ENCODE assay signal across 15 cellular contexts in genomic region chr19:43207174-43207573, GRCh38. TPM values are rescaled to one million over a fixed set of nuclear protein-coding genes. Genes with fewer than 3 reads are reported as not detected.
DNase-seq lines count a peak whose midpoint lies in the region; ATAC-seq and TF ChIP-seq lines count a peak whose summit lies in the region.
"Not testable (repeated sequence)": the region's sequence is repeated elsewhere in the genome, so short reads cannot be mapped to it uniquely, and the experiment has no call there.
"Had no signal": no experiment of that assay in that cellular context is flagged by ENCODE, and none has a peak within 500 bp of the region (broad histone marks: within the 10 kb centered on the region; RNA-seq: fewer than 3 reads in every experiment).

No MANE protein-coding gene starts in this region.

- not testable (repeated sequence) for H3K9me3 Mint-ChIP-seq in Calu3 (ENCODE audit: low read depth, unreplicated experiment); WTC11

- intact Hi-C loops in Calu3 (cut with micrococcal nuclease; ENCODE audit: unreplicated experiment) (loop anchor here (10.0 kb wide), 1 partner anchor 218 kb away; no protein-coding TSS in a partner anchor), HCT116 (cut with micrococcal nuclease) (loop anchor here (5.0 kb wide), 1 partner anchor 105 kb away; no protein-coding TSS in a partner anchor)
- intact Hi-C loops in mucosa of descending colon (cut with DNase I, micrococcal nuclease); transverse colon (cut with DNase I; ENCODE audit: low total_unique reads): not testable (repeated sequence)

- H3K4me1 ChIP-seq in HCT116 (ENCODE audit: control insufficient read depth in 1 of 2, insufficient read depth in 2 of 2, low read length in 2 of 2); OCI-LY1 (ENCODE audit: insufficient read depth, low read length, severe bottlenecking); mucosa of descending colon (ENCODE audit: low read depth); transverse colon: not testable (repeated sequence)

- H3K27ac ChIP-seq in HCT116 (ENCODE audit: low read depth, low read length); OCI-LY1 (ENCODE audit: low read depth, low read length, poor library complexity, severe bottlenecking); brain microvascular endothelial cell; transverse colon: not testable (repeated sequence)

- in situ Hi-C loops in brain microvascular endothelial cell (cut with HindIII; ENCODE audit: low pct_ligation_motif_present, low sequenced_read_pairs); transverse colon (cut with MboI; ENCODE audit: low pct_ligation_motif_present in 1 of 4, low pct_unique_long_range_greater_than_20kb in 1 of 4, low sequenced_read_pairs in 3 of 4): not testable (repeated sequence)

- H3K36me3 Mint-ChIP-seq in Calu3 (ENCODE audit: insufficient read depth, unreplicated experiment) = peaks cover 19% of the 10 kb centered on the region
- H3K36me3 Mint-ChIP-seq in WTC11 = not testable (repeated sequence)

- 0 out of 2 replicates have a peak, but pooled peaks have one; percentile 30 for ATAC-seq in HCT116
- not testable (repeated sequence) for ATAC-seq in WTC11, mucosa of descending colon

- H3K4me1 Mint-ChIP-seq in Calu3 (ENCODE audit: low read depth, unreplicated experiment) = peaks cover 61% of the 10 kb centered on the region
- not testable (repeated sequence) for H3K4me1 Mint-ChIP-seq in WTC11

- TF ChIP-seq RAD21 in HCT116 (IDR thresholded peaks at IDR 0.05; ENCODE audit: low read depth) = peak; percentile 41; the same call in 1 of the 2 replicates

- H3F3A ChIP-seq in OCI-LY1 (ENCODE audit: insufficient read depth, low read length) = not testable (repeated sequence)

- not testable (repeated sequence) for H3K4me3 Mint-ChIP-seq in Calu3 (ENCODE audit: low read depth, unreplicated experiment); WTC11

- peak; percentile 94 for TF ChIP-seq CTCF in Calu3 (IDR thresholded peaks at IDR 0.05; ENCODE audit: unreplicated experiment)
- peak; percentile 31 to 62 (median 58); a peak in 5 of 6 replicates for TF ChIP-seq CTCF in HCT116 (IDR thresholded peaks at IDR 0.05 in 2 of 3, conservative IDR thresholded peaks at IDR 0.05 in 1 of 3; ENCODE audit: borderline replicate concordance in 1 of 3, insufficient read depth in 1 of 3, low read depth in 2 of 3, low read length in 2 of 3)
- TF ChIP-seq CTCF in OCI-LY1 (IDR thresholded peaks at IDR 0.05; ENCODE audit: low read length) = peak; percentile 28; the same call in 1 of the 2 replicates
- peak; percentile 44; the same call in 1 of the 2 replicates for TF ChIP-seq CTCF in WTC11 (IDR thresholded peaks at IDR 0.05)
- TF ChIP-seq CTCF in brain microvascular endothelial cell (IDR thresholded peaks at IDR 0.05; ENCODE audit: low read depth, low read length, missing control alignments) = peak; percentile 51
- peak; percentile 57 for TF ChIP-seq CTCF in fibroblast of villous mesenchyme (IDR thresholded peaks at IDR 0.05; ENCODE audit: insufficient read depth, low read depth, low read length)
- peak; percentile 23 for TF ChIP-seq CTCF in mucosa of descending colon (IDR thresholded peaks at IDR 0.05)
- peak; percentile 36 to 59 (median 51) for TF ChIP-seq CTCF in transverse colon (IDR thresholded peaks at IDR 0.05)

- H2AFZ ChIP-seq in HCT116 (ENCODE audit: low read depth, low read length, poor library complexity, severe bottlenecking); OCI-LY1 (ENCODE audit: low read length): not testable (repeated sequence)

- H3K27me3 ChIP-seq in HCT116 (ENCODE audit: insufficient read depth, low read length); OCI-LY1 (ENCODE audit: insufficient read depth, low read length); brain microvascular endothelial cell (replicated peaks); transverse colon: not testable (repeated sequence)

- H3K27ac Mint-ChIP-seq in Calu3 (ENCODE audit: unreplicated experiment); WTC11: not testable (repeated sequence)

- not testable (repeated sequence) for H3K9me3 ChIP-seq in HCT116 (ENCODE audit: control insufficient read depth in 1 of 2, insufficient read depth in 1 of 2, low read depth in 1 of 2, low read length in 2 of 2); OCI-LY1 (ENCODE audit: low read length); mucosa of descending colon; transverse colon

- H3K4me2 ChIP-seq in HCT116 (ENCODE audit: low read length); OCI-LY1 (ENCODE audit: low read length): not testable (repeated sequence)

- not testable (repeated sequence) for H4K20me1 ChIP-seq in HCT116 (ENCODE audit: insufficient read depth); OCI-LY1 (ENCODE audit: insufficient read depth, low read length)

- not testable (repeated sequence) for TF ChIP-seq POLR2A in HCT116 (IDR thresholded peaks at IDR 0.05; ENCODE audit: borderline replicate concordance, extremely low read depth, insufficient read depth, insufficient read length); transverse colon (IDR thresholded peaks at IDR 0.05)

- H3K9me2 ChIP-seq in HCT116 (ENCODE audit: insufficient read depth); OCI-LY1 (ENCODE audit: low read depth, low read length): not testable (repeated sequence)

- not testable (repeated sequence) for H3K36me3 ChIP-seq in HCT116 (ENCODE audit: control insufficient read depth in 1 of 2, insufficient read depth in 2 of 2, low read length in 2 of 2); OCI-LY1 (ENCODE audit: insufficient read depth, low read length); brain microvascular endothelial cell (replicated peaks); mucosa of descending colon (ENCODE audit: low read depth); transverse colon

- DNase-seq in Calu3 = peak; percentile 81
- DNase-seq in HCT116 (ENCODE audit: low read depth, low spot score); WTC11 (ENCODE audit: low spot score); brain microvascular endothelial cell: not testable (repeated sequence)
- DNase-seq in fibroblast of villous mesenchyme (ENCODE audit: low read depth) = peak; percentile 5
- peak in 2 of 3 donors; percentile 9 to 43 for DNase-seq in mucosa of descending colon
- DNase-seq in transverse colon = peak; percentile 15

- CTCF ChIA-PET in Calu3 (lab: Charles Lee) (interaction anchor here (0.6 to 1.6 kb wide), 3 partner anchors 15 to 102 kb away, joined by 3 to 6 read pairs (median 4); no protein-coding TSS in a partner anchor), HCT116 (lab: Charles Lee) (interaction anchor here (1.2 to 1.8 kb wide), 3 partner anchors 19 to 105 kb away, joined by 5 to 7 read pairs (median 6); no protein-coding TSS in a partner anchor)
- CTCF ChIA-PET in WTC11 (lab: Charles Lee) = not testable (repeated sequence)

- BruUV-seq in Calu3 (replicated peaks; lab: Mats Ljungman, UMichigan); HCT116 (replicated peaks; lab: Mats Ljungman, UMichigan): not testable (repeated sequence)

- H3K79me2 ChIP-seq in HCT116 (ENCODE audit: insufficient read depth, low read length); OCI-LY1 (ENCODE audit: insufficient read depth, low read length): not testable (repeated sequence)

- TF ChIP-seq EP300 in transverse colon (IDR thresholded peaks at IDR 0.05; ENCODE audit: low read depth) = not testable (repeated sequence)

- not testable (repeated sequence) for H3K4me3 ChIP-seq in HCT116 (replicated peaks in 1 of 2; ENCODE audit: low read depth in 1 of 2, low read length in 2 of 2); OCI-LY1 (ENCODE audit: low read depth, low read length, poor library complexity, severe bottlenecking); brain microvascular endothelial cell (ENCODE audit: low read depth, low read length); fibroblast of villous mesenchyme (ENCODE audit: low read depth, low read length); mucosa of descending colon; transverse colon

- WGBS in transverse colon (ENCODE audit: low coverage in 1 of 2), 2 donors = 55% methylated on average over 8 of the region's 8 CpGs; no CpG with 5 or more reads in 1 of the 2 donors

- not testable (repeated sequence) for H3K27me3 Mint-ChIP-seq in Calu3 (ENCODE audit: unreplicated experiment); WTC11 (ENCODE audit: low read depth)

- POLR2A ChIA-PET in HCT116 (lab: Charles Lee); WTC11 (lab: Charles Lee): not testable (repeated sequence)

- not testable (repeated sequence) for H3K9ac ChIP-seq in HCT116 (ENCODE audit: low read length); OCI-LY1 (ENCODE audit: low read length)

- RAD21 ChIA-PET in HCT116 (lab: Charles Lee; ENCODE audit: low non-redundant PET in 1 of 2, low total read pairs in 2 of 2, uncharacterized antibody in 2 of 2, unreplicated experiment in 2 of 2) = not testable (repeated sequence)

RNA-seq across cellular contexts. Expression of gene PSG4, which starts 1.7 kb away (rescaled TPM):
- total RNA-seq in Calu3 (2022) (11.2 and 11.9 TPM in 2 replicates), HCT116 (2021; ENCODE audit: unreplicated experiment) (not detected), WTC11 (2021) (not detected in 3 replicates), fibroblast of villous mesenchyme (1.9 and 121 TPM in 2 replicates), mucosa of descending colon (not detected), transverse colon (not detected)
- polyA plus RNA-seq in HCT116 (2012) = not detected in 2 replicates
- total RNA-seq: activated T-cell treated with anti-CD3 and anti-CD28 coated beads, Interleukin-2, amount 50 U/mL, for 72 hours; cerebellum; gastrocnemius medialis; posterior vena cava; spleen; thyroid gland had no signal
- polyA plus RNA-seq: CD4-positive, CD25-positive, alpha-beta regulatory T cell; spleen had no signal

RNA-seq across cellular contexts. Expression of gene PSG5, which starts 20.8 kb away (rescaled TPM):
- total RNA-seq in Calu3 (2022) (not detected in 2 replicates), HCT116 (2021; ENCODE audit: unreplicated experiment) (not detected), WTC11 (2021) (not detected in 3 replicates), fibroblast of villous mesenchyme (39.3 and 45.3 TPM in 2 replicates), mucosa of descending colon (not detected), transverse colon (not detected)
- polyA plus RNA-seq in HCT116 (2012) = not detected in 2 replicates
- total RNA-seq: activated T-cell treated with anti-CD3 and anti-CD28 coated beads, Interleukin-2, amount 50 U/mL, for 72 hours; CD4-positive, CD25-positive, alpha-beta regulatory T cell; gastrocnemius medialis; posterior vena cava; spleen; thyroid gland had no signal
- polyA plus RNA-seq: CD4-positive, CD25-positive, alpha-beta regulatory T cell; spleen had no signal

Comparison
In these comparisons a context has a peak if more than half of its experiments do, and no peak if none do; other contexts are left out.
1. CTCF ChIP-seq: peak in every context shown above with its lines; median percentile 94 in Calu3; 58 in HCT116; 57 in fibroblast of villous mesenchyme; 51 in brain microvascular endothelial cell; 51 in transverse colon; 44 in WTC11; 28 in OCI-LY1; 23 in mucosa of descending colon.
2. RNA of gene PSG5, which starts 20.8 kb away (total RNA-seq): 39.3 to 45.3 TPM in fibroblast of villous mesenchyme; not detected in Calu3, not detected in HCT116 (single experiment), not detected in WTC11, not detected in mucosa of descending colon and not detected in transverse colon; every median in the first group is over 10 times any median in the second.